ENCODE assay signal across 13 cellular contexts in genomic region chr5:88736494-88736893, GRCh38.
DNase-seq lines count a peak whose midpoint lies in the region; ATAC-seq, FAIRE-seq and TF ChIP-seq lines count a peak whose summit lies in the region.
"Had no signal": no experiment of that assay in that cellular context is flagged by ENCODE, and none has a peak within 500 bp of the region (broad histone marks: within the 10 kb centered on the region; RNA-seq: fewer than 3 reads in every experiment).

No MANE protein-coding gene starts in this region.

- ATAC-seq in HG02678 (IDR thresholded peaks at IDR 0.05; ENCODE audit: unreplicated experiment) (peak; percentile 32), HG03565 (IDR thresholded peaks at IDR 0.05; ENCODE audit: unreplicated experiment) (peak; percentile 34)
- ATAC-seq: right cardiac atrium had no signal

- no peak for FAIRE-seq in urothelium cell line (lab: Jason Lieb, UNC)
- FAIRE-seq: H1 had no signal

- H3K4me1 ChIP-seq in tibial artery = peaks cover 0 to 80% (median 16%) of the 10 kb centered on the region in 4 donors

- peak; percentile 35 for TF ChIP-seq POLR2A in GM19099 (IDR thresholded peaks at IDR 0.05; ENCODE audit: extremely low read depth, insufficient read length, low read depth)

- no peak for TF ChIP-seq CTCF in tibial artery (IDR thresholded peaks at IDR 0.05)

- no peaks in the 10 kb centered on the region for H3K9me3 ChIP-seq in tibial artery
- H3K9me3 ChIP-seq: vagina had no signal

- H3K36me3 ChIP-seq in tibial artery = no peaks in the 10 kb centered on the region
- H3K36me3 ChIP-seq: vagina had no signal

- H3K27ac ChIP-seq in tibial artery = peak overlapping the region; percentile 16 to 63

- DNase-seq in tibial artery (no peak), urothelium cell line (ENCODE audit: low spot score) (no peak), DMS114 treated with DMSO at 0.1 percent for 48 hours (lab: John Stamatoyannopoulos, UW; ENCODE audit: unreplicated experiment) (no peak)
- no peak for DNase-seq in activated CD8-positive, alpha-beta memory T cell treated with anti-CD3 and anti-CD28 coated beads, Interleukin-2, amount 50 U/mL, for 4 hours
- DNase-seq: activated CD4-positive, alpha-beta T cell treated with anti-CD3 and anti-CD28 coated beads, Interleukin-2, amount 50 U/mL, for 4 hours; mammary epithelial cell; NCI-H510A; right cardiac atrium had no signal

- intact Hi-C loops in tibial artery (cut with DNase I; ENCODE audit: low total_unique reads) = loop anchor here (10.0 kb wide), 1 partner anchor 48 kb away; no protein-coding TSS in a partner anchor

- H3K4me3 ChIP-seq in tibial artery = no peak overlapping the region
- H3K4me3 ChIP-seq: vagina had no signal

- no peaks in the 10 kb centered on the region for H3K27me3 ChIP-seq in tibial artery
- H3K27me3 ChIP-seq: vagina had no signal
